1 cellular context compared by ENCODE assay signal in genomic region chr21:14762734-14763694, GRCh38.
TF ChIP-seq lines count a peak whose summit lies in the region.

No MANE protein-coding gene starts in this region.

TF ChIP-seq in K562, 482 proteins besides CTCF, POLR2A, EP300 and RAD21 (continued from another document and continues in another):
- no peak for TF ChIP-seq FOXP4 (CRISPR knock-in tag; IDR thresholded peaks at IDR 0.05; ENCODE audit: borderline replicate concordance)
- no peak for TF ChIP-seq POLR3A (IDR thresholded peaks at IDR 0.05; ENCODE audit: borderline replicate concordance, extremely low read depth, insufficient read depth, insufficient read length)
- no peak for TF ChIP-seq NCOA6 (IDR thresholded peaks at IDR 0.05)
- peak; percentile 94 for TF ChIP-seq FOXJ2 (tag; IDR thresholded peaks at IDR 0.05)
- no peak for TF ChIP-seq ZFP1 (CRISPR knock-in tag; IDR thresholded peaks at IDR 0.05)
- no peak for TF ChIP-seq PTBP1 (IDR thresholded peaks at IDR 0.05; ENCODE audit: low read depth, low read length)
- TF ChIP-seq GABPB2 (CRISPR knock-in tag; conservative IDR thresholded peaks at IDR 0.05), result no peak
- peak; percentile 77; the same call in 1 of the 2 replicates for TF ChIP-seq ELF4 (CRISPR knock-in tag; IDR thresholded peaks at IDR 0.05)
- TF ChIP-seq ZNF668 (CRISPR knock-in tag; IDR thresholded peaks at IDR 0.05), result no peak
- TF ChIP-seq RHOXF2B (CRISPR knock-in tag; conservative IDR thresholded peaks at IDR 0.05), result no peak
- TF ChIP-seq CREB1 (IDR thresholded peaks at IDR 0.05), result no peak; the same call in 1 of the 2 replicates
- TF ChIP-seq CREB1 (CRISPR knock-in tag; IDR thresholded peaks at IDR 0.05), result no peak
- TF ChIP-seq MEF2A (IDR thresholded peaks at IDR 0.05; ENCODE audit: control insufficient read depth, low read depth, low read length), result peak; percentile 44; the same call in 1 of the 2 replicates
- TF ChIP-seq PML (IDR thresholded peaks at IDR 0.05; ENCODE audit: low read length), result peak; percentile 94
- no peak for TF ChIP-seq ZSCAN29 (IDR thresholded peaks at IDR 0.05)
- TF ChIP-seq POLR2H (tag; IDR thresholded peaks at IDR 0.05; ENCODE audit: low read depth), result peak; percentile 68
- TF ChIP-seq FUS (optimal IDR thresholded peaks at IDR 0.05; ENCODE audit: low read depth, low read length), result no peak
- no peak for TF ChIP-seq TSHZ1 (CRISPR knock-in tag; IDR thresholded peaks at IDR 0.05)
- TF ChIP-seq SAFB (IDR thresholded peaks at IDR 0.05; ENCODE audit: borderline replicate concordance, low read depth, low read length), result no peak
- TF ChIP-seq TAL1 (IDR thresholded peaks at IDR 0.05), result peak; percentile 97
- no peak for TF ChIP-seq SFPQ (IDR thresholded peaks at IDR 0.05; ENCODE audit: low read depth, low read length)
- TF ChIP-seq, protein P1, sequence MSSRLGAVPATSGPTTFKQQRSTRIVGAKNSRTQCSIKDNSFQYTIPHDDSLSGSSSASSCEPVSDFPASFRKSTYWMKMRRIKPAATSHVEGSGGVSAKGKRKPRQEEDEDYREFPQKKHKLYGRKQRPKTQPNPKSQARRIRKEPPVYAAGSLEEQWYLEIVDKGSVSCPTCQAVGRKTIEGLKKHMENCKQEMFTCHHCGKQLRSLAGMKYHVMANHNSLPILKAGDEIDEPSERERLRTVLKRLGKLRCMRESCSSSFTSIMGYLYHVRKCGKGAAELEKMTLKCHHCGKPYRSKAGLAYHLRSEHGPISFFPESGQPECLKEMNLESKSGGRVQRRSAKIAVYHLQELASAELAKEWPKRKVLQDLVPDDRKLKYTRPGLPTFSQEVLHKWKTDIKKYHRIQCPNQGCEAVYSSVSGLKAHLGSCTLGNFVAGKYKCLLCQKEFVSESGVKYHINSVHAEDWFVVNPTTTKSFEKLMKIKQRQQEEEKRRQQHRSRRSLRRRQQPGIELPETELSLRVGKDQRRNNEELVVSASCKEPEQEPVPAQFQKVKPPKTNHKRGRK (tag; IDR thresholded peaks at IDR 0.05), result no peak
- TF ChIP-seq IRF9 (tag; IDR thresholded peaks at IDR 0.05), result peak; percentile 5; the same call in 1 of the 2 replicates
- TF ChIP-seq FOXP1 (CRISPR knock-in tag; IDR thresholded peaks at IDR 0.05), result no peak
- TF ChIP-seq, protein P2, sequence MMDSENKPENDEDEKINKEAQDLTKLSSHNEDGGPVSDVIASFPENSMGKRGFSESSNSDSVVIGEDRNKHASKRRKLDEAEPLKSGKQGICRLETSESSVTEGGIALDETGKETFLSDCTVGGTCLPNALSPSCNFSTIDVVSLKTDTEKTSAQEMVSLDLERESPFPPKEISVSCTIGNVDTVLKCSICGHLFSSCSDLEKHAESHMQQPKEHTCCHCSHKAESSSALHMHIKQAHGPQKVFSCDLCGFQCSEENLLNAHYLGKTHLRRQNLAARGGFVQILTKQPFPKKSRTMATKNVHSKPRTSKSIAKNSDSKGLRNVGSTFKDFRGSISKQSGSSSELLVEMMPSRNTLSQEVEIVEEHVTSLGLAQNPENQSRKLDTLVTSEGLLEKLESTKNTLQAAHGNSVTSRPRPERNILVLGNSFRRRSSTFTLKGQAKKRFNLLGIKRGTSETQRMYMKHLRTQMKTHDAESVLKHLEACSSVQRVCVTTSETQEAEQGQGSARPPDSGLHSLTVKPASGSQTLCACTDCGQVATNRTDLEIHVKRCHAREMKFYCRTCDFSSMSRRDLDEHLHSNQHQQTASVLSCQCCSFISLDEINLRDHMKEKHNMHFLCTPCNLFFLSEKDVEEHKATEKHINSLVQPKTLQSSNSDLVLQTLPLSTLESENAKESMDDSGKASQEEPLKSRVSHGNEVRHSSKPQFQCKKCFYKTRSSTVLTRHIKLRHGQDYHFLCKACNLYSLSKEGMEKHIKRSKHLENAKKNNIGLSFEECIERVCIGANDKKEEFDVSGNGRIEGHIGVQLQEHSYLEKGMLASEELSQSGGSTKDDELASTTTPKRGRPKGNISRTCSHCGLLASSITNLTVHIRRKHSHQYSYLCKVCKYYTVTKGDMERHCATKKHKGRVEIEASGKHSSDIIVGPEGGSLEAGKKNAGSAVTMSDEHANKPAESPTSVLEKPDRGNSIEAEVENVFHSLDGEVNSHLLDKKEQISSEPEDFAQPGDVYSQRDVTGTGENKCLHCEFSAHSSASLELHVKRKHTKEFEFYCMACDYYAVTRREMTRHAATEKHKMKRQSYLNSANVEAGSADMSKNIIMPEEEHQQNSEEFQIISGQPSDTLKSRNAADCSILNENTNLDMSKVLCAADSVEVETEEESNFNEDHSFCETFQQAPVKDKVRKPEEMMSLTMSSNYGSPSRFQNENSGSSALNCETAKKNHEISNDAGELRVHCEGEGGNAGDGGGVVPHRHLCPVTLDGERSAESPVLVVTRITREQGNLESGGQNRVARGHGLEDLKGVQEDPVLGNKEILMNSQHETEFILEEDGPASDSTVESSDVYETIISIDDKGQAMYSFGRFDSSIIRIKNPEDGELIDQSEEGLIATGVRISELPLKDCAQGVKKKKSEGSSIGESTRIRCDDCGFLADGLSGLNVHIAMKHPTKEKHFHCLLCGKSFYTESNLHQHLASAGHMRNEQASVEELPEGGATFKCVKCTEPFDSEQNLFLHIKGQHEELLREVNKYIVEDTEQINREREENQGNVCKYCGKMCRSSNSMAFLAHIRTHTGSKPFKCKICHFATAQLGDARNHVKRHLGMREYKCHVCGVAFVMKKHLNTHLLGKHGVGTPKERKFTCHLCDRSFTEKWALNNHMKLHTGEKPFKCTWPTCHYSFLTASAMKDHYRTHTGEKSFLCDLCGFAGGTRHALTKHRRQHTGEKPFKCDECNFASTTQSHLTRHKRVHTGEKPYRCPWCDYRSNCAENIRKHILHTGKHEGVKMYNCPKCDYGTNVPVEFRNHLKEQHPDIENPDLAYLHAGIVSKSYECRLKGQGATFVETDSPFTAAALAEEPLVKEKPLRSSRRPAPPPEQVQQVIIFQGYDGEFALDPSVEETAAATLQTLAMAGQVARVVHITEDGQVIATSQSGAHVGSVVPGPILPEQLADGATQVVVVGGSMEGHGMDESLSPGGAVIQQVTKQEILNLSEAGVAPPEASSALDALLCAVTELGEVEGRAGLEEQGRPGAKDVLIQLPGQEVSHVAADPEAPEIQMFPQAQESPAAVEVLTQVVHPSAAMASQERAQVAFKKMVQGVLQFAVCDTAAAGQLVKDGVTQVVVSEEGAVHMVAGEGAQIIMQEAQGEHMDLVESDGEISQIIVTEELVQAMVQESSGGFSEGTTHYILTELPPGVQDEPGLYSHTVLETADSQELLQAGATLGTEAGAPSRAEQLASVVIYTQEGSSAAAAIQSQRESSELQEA (IDR thresholded peaks at IDR 0.05; ENCODE audit: low read depth), result no peak
- no peak for TF ChIP-seq CBX1 (IDR thresholded peaks at IDR 0.05; ENCODE audit: low read depth)
- TF ChIP-seq FOS (IDR thresholded peaks at IDR 0.05; ENCODE audit: extremely low read depth, insufficient read length), result no peak
- TF ChIP-seq ZNF253 (CRISPR knock-in tag; conservative IDR thresholded peaks at IDR 0.05), result no peak
- TF ChIP-seq CBFA2T2 (conservative IDR thresholded peaks at IDR 0.05), result peak; percentile 97
- no peak for TF ChIP-seq ZNF124 (CRISPR knock-in tag; IDR thresholded peaks at IDR 0.05)
- no peak for TF ChIP-seq ZNF277 (CRISPR knock-in tag; IDR thresholded peaks at IDR 0.05; ENCODE audit: borderline replicate concordance)
- peak; percentile 70; the same call in 1 of the 2 replicates for TF ChIP-seq FOXA1 (IDR thresholded peaks at IDR 0.05; ENCODE audit: borderline replicate concordance)
- TF ChIP-seq TOE1 (IDR thresholded peaks at IDR 0.05; ENCODE audit: borderline replicate concordance), result peak; percentile 45
- TF ChIP-seq TOE1 (CRISPR knock-in tag; IDR thresholded peaks at IDR 0.05; ENCODE audit: borderline replicate concordance, low read depth), result no peak
- TF ChIP-seq KAT7 (CRISPR knock-in tag; IDR thresholded peaks at IDR 0.05; ENCODE audit: borderline replicate concordance), result no peak
- peak in 1 of 2 experiments; percentile 12 for TF ChIP-seq NCOA2 (IDR thresholded peaks at IDR 0.05; ENCODE audit: partially characterized antibody in 2 of 2)
- TF ChIP-seq RBM34 (IDR thresholded peaks at IDR 0.05; ENCODE audit: borderline replicate concordance, insufficient read depth, low read length), result no peak
- TF ChIP-seq CCAR2 (IDR thresholded peaks at IDR 0.05; ENCODE audit: low read depth, low read length), result no peak
- TF ChIP-seq ZNF507 (tag; conservative IDR thresholded peaks at IDR 0.05), result no peak
- peak; percentile 90 for TF ChIP-seq GATA2 (CRISPR knock-in tag; IDR thresholded peaks at IDR 0.05)
- TF ChIP-seq NFXL1 (CRISPR knock-in tag; IDR thresholded peaks at IDR 0.05), result no peak
- no peak for TF ChIP-seq KLF10 (CRISPR knock-in tag; IDR thresholded peaks at IDR 0.05)
- TF ChIP-seq CBX5 (IDR thresholded peaks at IDR 0.05; ENCODE audit: borderline replicate concordance, low read depth), result no peak
- peak; percentile 71 for TF ChIP-seq CREM (IDR thresholded peaks at IDR 0.05; ENCODE audit: low read depth)
- TF ChIP-seq MXI1 (IDR thresholded peaks at IDR 0.05; ENCODE audit: low read depth, low read length), result no peak
- no peak for TF ChIP-seq ARID2 (IDR thresholded peaks at IDR 0.05)
- no peak for TF ChIP-seq ZBTB12 (CRISPR knock-in tag; IDR thresholded peaks at IDR 0.05)
